Comparison of ENCODE assay signal across 1 cellular context in genomic region chr20:45823949-45824835, GRCh38.
A peak's percentile ranks its signal among the peaks of the same experiment; 100 is the strongest.
TF ChIP-seq lines count a peak whose summit lies in the region.

No MANE protein-coding gene starts in this region.

TF ChIP-seq in WTC11, 78 proteins besides CTCF, POLR2A, EP300 and RAD21 (continues in another document):
- no peak for TF ChIP-seq ESRRA (CRISPR knock-in tag; IDR thresholded peaks at IDR 0.05; ENCODE audit: borderline replicate concordance)
- TF ChIP-seq, protein P1, sequence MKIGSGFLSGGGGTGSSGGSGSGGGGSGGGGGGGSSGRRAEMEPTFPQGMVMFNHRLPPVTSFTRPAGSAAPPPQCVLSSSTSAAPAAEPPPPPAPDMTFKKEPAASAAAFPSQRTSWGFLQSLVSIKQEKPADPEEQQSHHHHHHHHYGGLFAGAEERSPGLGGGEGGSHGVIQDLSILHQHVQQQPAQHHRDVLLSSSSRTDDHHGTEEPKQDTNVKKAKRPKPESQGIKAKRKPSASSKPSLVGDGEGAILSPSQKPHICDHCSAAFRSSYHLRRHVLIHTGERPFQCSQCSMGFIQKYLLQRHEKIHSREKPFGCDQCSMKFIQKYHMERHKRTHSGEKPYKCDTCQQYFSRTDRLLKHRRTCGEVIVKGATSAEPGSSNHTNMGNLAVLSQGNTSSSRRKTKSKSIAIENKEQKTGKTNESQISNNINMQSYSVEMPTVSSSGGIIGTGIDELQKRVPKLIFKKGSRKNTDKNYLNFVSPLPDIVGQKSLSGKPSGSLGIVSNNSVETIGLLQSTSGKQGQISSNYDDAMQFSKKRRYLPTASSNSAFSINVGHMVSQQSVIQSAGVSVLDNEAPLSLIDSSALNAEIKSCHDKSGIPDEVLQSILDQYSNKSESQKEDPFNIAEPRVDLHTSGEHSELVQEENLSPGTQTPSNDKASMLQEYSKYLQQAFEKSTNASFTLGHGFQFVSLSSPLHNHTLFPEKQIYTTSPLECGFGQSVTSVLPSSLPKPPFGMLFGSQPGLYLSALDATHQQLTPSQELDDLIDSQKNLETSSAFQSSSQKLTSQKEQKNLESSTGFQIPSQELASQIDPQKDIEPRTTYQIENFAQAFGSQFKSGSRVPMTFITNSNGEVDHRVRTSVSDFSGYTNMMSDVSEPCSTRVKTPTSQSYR (CRISPR knock-in tag; IDR thresholded peaks at IDR 0.05): no peak
- TF ChIP-seq SMAD4 (CRISPR knock-in tag; IDR thresholded peaks at IDR 0.05): no peak
- TF ChIP-seq ATF6 (CRISPR knock-in tag; IDR thresholded peaks at IDR 0.05): no peak
- TF ChIP-seq FOXP4 (CRISPR knock-in tag; IDR thresholded peaks at IDR 0.05): peak; percentile 34; the same call in 1 of the 2 replicates
- TF ChIP-seq KAT7 (CRISPR knock-in tag; IDR thresholded peaks at IDR 0.05; ENCODE audit: borderline replicate concordance): 0 out of 2 replicates have a peak, but pooled peaks have one; percentile 66
- TF ChIP-seq AR (CRISPR knock-in tag; IDR thresholded peaks at IDR 0.05): no peak
- TF ChIP-seq, protein P2, sequence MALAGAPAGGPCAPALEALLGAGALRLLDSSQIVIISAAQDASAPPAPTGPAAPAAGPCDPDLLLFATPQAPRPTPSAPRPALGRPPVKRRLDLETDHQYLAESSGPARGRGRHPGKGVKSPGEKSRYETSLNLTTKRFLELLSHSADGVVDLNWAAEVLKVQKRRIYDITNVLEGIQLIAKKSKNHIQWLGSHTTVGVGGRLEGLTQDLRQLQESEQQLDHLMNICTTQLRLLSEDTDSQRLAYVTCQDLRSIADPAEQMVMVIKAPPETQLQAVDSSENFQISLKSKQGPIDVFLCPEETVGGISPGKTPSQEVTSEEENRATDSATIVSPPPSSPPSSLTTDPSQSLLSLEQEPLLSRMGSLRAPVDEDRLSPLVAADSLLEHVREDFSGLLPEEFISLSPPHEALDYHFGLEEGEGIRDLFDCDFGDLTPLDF (CRISPR knock-in tag; IDR thresholded peaks at IDR 0.05): no peak
- no peak for TF ChIP-seq ZNF532 (CRISPR knock-in tag; IDR thresholded peaks at IDR 0.05; ENCODE audit: borderline replicate concordance)
- TF ChIP-seq ATF2 (CRISPR knock-in tag; IDR thresholded peaks at IDR 0.05; ENCODE audit: borderline replicate concordance, low read depth): no peak; the same call in 1 of the 2 replicates
- TF ChIP-seq EMX1 (CRISPR knock-in tag; IDR thresholded peaks at IDR 0.05): no peak
- TF ChIP-seq ERG (CRISPR knock-in tag; IDR thresholded peaks at IDR 0.05): no peak
- peak; percentile 63 for TF ChIP-seq ETV6 (CRISPR knock-in tag; IDR thresholded peaks at IDR 0.05)
- no peak for TF ChIP-seq TCF7 (CRISPR knock-in tag; IDR thresholded peaks at IDR 0.05; ENCODE audit: low read depth)
- TF ChIP-seq ZNF232 (CRISPR knock-in tag; IDR thresholded peaks at IDR 0.05): peak; percentile 86
- no peak for TF ChIP-seq FOXK1 (CRISPR knock-in tag; IDR thresholded peaks at IDR 0.05)
- TF ChIP-seq GRHL2 (CRISPR knock-in tag; IDR thresholded peaks at IDR 0.05; ENCODE audit: insufficient replicate concordance, severe bottlenecking): no peak
- TF ChIP-seq ZMAT4 (CRISPR knock-in tag; IDR thresholded peaks at IDR 0.05): no peak
- TF ChIP-seq RORB (CRISPR knock-in tag; IDR thresholded peaks at IDR 0.05): no peak
- TF ChIP-seq NR3C1 (CRISPR knock-in tag; conservative IDR thresholded peaks at IDR 0.05; ENCODE audit: low read depth): no peak
- 0 out of 2 replicates have a peak, but pooled peaks have one; percentile 27 for TF ChIP-seq TEAD1 (CRISPR knock-in tag; IDR thresholded peaks at IDR 0.05)
- TF ChIP-seq PRRX2 (CRISPR knock-in tag; IDR thresholded peaks at IDR 0.05): no peak
- peak; percentile 79; the same call in 1 of the 2 replicates for TF ChIP-seq FOXP1 (CRISPR knock-in tag; IDR thresholded peaks at IDR 0.05; ENCODE audit: borderline replicate concordance)
- TF ChIP-seq JAZF1 (CRISPR knock-in tag; IDR thresholded peaks at IDR 0.05): no peak
- no peak for TF ChIP-seq NR1H2 (CRISPR knock-in tag; IDR thresholded peaks at IDR 0.05)
- no peak for TF ChIP-seq IRF2 (CRISPR knock-in tag; IDR thresholded peaks at IDR 0.05; ENCODE audit: borderline replicate concordance, low read depth)
- TF ChIP-seq MYBL2 (CRISPR knock-in tag; IDR thresholded peaks at IDR 0.05): no peak
- peak; percentile 74; the same call in 1 of the 2 replicates for TF ChIP-seq ZNF138 (CRISPR knock-in tag; conservative IDR thresholded peaks at IDR 0.05)
- TF ChIP-seq ZNF317 (CRISPR knock-in tag; IDR thresholded peaks at IDR 0.05; ENCODE audit: borderline replicate concordance, low read depth): no peak
- TF ChIP-seq ZNF425 (CRISPR knock-in tag; conservative IDR thresholded peaks at IDR 0.05): no peak
- TF ChIP-seq ZSCAN18 (CRISPR knock-in tag; IDR thresholded peaks at IDR 0.05): no peak
- TF ChIP-seq ZNF671 (CRISPR knock-in tag; IDR thresholded peaks at IDR 0.05): no peak
